Comparison of ENCODE assay signal across 8 cellular contexts in genomic region chr15:84023636-84024035, GRCh38.
DNase-seq lines count a peak whose midpoint lies in the region; ATAC-seq and TF ChIP-seq lines count a peak whose summit lies in the region.

No MANE protein-coding gene starts in this region.

- H3K9me3 ChIP-seq in ovary: no peaks in the 10 kb centered on the region
- H3K9me3 ChIP-seq in naive thymus-derived CD4-positive, alpha-beta T cell (ENCODE audit: control insufficient read depth in 2 of 3, low read length in 3 of 3): no peaks in the 10 kb centered on the region

- no peak overlapping the region for H3K27ac ChIP-seq in ovary
- no peak overlapping the region for H3K27ac ChIP-seq in naive thymus-derived CD4-positive, alpha-beta T cell (ENCODE audit: low read depth, low read length)

- no peak overlapping the region for H3K4me3 Mint-ChIP-seq in naive thymus-derived CD4-positive, alpha-beta T cell

- WGBS in ovary, 3 donors: 92 to 93% (median 92%) methylated on average over 11 of the region's 11 CpGs

- TF ChIP-seq EP300 in ovary (IDR thresholded peaks at IDR 0.05): no peak

- H3K27ac Mint-ChIP-seq in naive thymus-derived CD4-positive, alpha-beta T cell: no peak overlapping the region

- H3K4me3 ChIP-seq in ovary: no peak overlapping the region
- H3K4me3 ChIP-seq in naive thymus-derived CD4-positive, alpha-beta T cell (ENCODE audit: low read length): no peak overlapping the region

- H3K36me3 ChIP-seq in ovary: no peaks in the 10 kb centered on the region
- no peaks in the 10 kb centered on the region for H3K36me3 ChIP-seq in naive thymus-derived CD4-positive, alpha-beta T cell (ENCODE audit: control insufficient read depth in 2 of 3, insufficient read depth in 3 of 3, low read length in 3 of 3)

- no peaks in the 10 kb centered on the region for H3K27me3 ChIP-seq in ovary
- H3K27me3 ChIP-seq in naive thymus-derived CD4-positive, alpha-beta T cell (ENCODE audit: control insufficient read depth in 2 of 2, insufficient read depth in 2 of 2, low read length in 2 of 2): no peaks in the 10 kb centered on the region

- no peak for ATAC-seq in naive thymus-derived CD4-positive, alpha-beta T cell
- ATAC-seq in GM18502 (IDR thresholded peaks at IDR 0.05; ENCODE audit: poor library complexity, unreplicated experiment) (no peak), GM19351 (IDR thresholded peaks at IDR 0.05; ENCODE audit: unreplicated experiment) (no peak)

- no peaks in the 10 kb centered on the region for H3K36me3 Mint-ChIP-seq in naive thymus-derived CD4-positive, alpha-beta T cell

- peaks cover 0 to 33% (median 12%) of the 10 kb centered on the region in 5 donors for H3K27me3 Mint-ChIP-seq in naive thymus-derived CD4-positive, alpha-beta T cell

- DNase-seq in NCI-H446 (lab: John Stamatoyannopoulos, UW): peak; percentile 2 to 35
- no peak for DNase-seq in NCI-H446 treated with DMSO at 0.1 percent for 48 hours (lab: John Stamatoyannopoulos, UW)
- peak; percentile 13 for DNase-seq in MV-4-11 (lab: John Stamatoyannopoulos, UW)
- peak; percentile 9 for DNase-seq in cerebellar cortex (ENCODE audit: low spot score)
- peak; percentile 24 to 67 (median 42) for DNase-seq in ovary
- DNase-seq in naive thymus-derived CD4-positive, alpha-beta T cell: no peak

- peaks cover 0 to 10% (median 2%) of the 10 kb centered on the region in 11 donors for H3K9me3 Mint-ChIP-seq in naive thymus-derived CD4-positive, alpha-beta T cell

- TF ChIP-seq POLR2A in ovary (IDR thresholded peaks at IDR 0.05): no peak

- intact Hi-C loops in ovary (cut with DNase I): loop anchor here in 1 of 4 donors (10.0 kb wide), 1 partner anchor 779 kb away; no protein-coding TSS in a partner anchor
- intact Hi-C loops in naive thymus-derived CD4-positive, alpha-beta T cell (cut with micrococcal nuclease): loop anchor here in 1 of 2 donors (5.0 kb wide), 2 partner anchors 456 to 586 kb away; no protein-coding TSS in a partner anchor

- POLR2A ChIA-PET in naive thymus-derived CD4-positive, alpha-beta T cell (lab: Charles Lee): no interaction called here

- no peaks in the 10 kb centered on the region for H3K4me1 ChIP-seq in ovary (ENCODE audit: insufficient read depth)
- no peaks in the 10 kb centered on the region for H3K4me1 ChIP-seq in naive thymus-derived CD4-positive, alpha-beta T cell (ENCODE audit: control insufficient read depth in 2 of 2, insufficient read depth in 2 of 2, low read length in 2 of 2)

- peak in 2 of 3 donors; percentile 53 to 74 for TF ChIP-seq CTCF in ovary (IDR thresholded peaks at IDR 0.05)

- CTCF ChIA-PET in naive thymus-derived CD4-positive, alpha-beta T cell (lab: Charles Lee): no interaction called here

- H3K4me1 Mint-ChIP-seq in naive thymus-derived CD4-positive, alpha-beta T cell: no peaks in the 10 kb centered on the region

Comparison
In these comparisons a context has a peak if more than half of its experiments do, and no peak if none do; other contexts are left out.
1. DNase-seq: peak in NCI-H446 (2 of 2), MV-4-11 (single experiment), cerebellar cortex (single experiment) and ovary (5 of 5); none in NCI-H446 treated with DMSO at 0.1 percent for 48 hours (single experiment) and naive thymus-derived CD4-positive, alpha-beta T cell (0 of 9).